ENCODE assay signal across 8 cellular contexts in the genomic region with DNA sequence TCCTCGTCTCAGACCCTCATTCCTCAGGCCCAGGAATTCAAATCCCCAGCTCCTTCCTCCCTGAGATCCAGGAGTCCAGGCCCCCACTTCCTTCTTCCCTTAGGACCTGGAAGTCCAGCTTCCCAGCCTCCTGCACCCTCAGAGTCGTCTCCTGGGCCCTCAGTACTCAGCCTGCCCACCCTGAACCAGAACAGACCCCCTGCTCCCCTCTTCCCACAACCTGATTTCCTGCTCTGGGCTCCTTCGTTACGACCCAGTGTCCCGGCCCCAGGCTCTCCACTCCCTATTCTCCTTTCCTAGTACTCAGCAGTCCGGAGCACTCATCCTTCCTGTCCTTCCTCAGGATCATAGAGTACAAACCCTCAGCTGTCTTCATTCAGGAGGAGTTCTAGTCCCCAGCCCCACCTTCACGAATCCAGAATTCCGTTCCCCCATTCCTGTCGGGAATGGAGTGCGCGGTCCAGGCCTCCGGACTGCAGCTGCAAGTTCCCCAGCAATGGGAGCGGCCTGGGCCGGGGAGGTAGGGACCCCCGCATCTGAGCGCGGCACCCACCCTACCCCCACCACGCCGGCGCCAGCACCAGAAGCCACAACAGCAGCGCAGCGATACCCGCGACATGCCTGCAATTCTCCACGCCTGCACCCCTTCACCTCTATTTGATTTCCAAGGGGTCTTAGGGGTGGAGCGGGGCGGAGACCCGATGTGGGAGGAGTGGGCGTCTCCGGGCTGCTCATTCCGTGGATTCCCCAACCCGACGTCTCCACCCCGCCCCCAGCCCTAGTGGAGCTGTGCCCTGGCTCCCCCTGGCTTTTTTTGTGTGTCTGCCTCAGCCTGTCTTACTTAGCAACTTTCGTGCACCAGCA. TPM values are rescaled to one million over a fixed set of nuclear protein-coding genes. Genes with fewer than 3 reads are reported as not detected.
A peak's percentile ranks its signal among the peaks of the same experiment; 100 is the strongest.
DNase-seq lines count a peak whose midpoint lies in the region; ATAC-seq and TF ChIP-seq lines count a peak whose summit lies in the region.

No MANE protein-coding gene starts in this region.

- peaks cover 9% of the 10 kb centered on the region for H3K27me3 ChIP-seq in iPS-15b (ENCODE audit: control insufficient read depth, insufficient read depth, low read length)

- TF ChIP-seq CTCF in GM20000 (IDR thresholded peaks at IDR 0.05; ENCODE audit: extremely low read depth, missing control alignments): no peak

- H3K27me3 Mint-ChIP-seq in activated naive CD4-positive, alpha-beta T cell treated with anti-CD3 and anti-CD28 coated beads, Interleukin-2, amount 10 ng/mL, durations not matched to agents 7 days and 5 days: peaks cover 61% of the 10 kb centered on the region
- H3K27me3 Mint-ChIP-seq in stimulated activated naive CD8-positive, alpha-beta T cell treated with anti-CD3 and anti-CD28 coated beads, Interleukin-15, amount 100 ng/mL, for 72 hours: peaks cover 10% of the 10 kb centered on the region

- H3K27ac Mint-ChIP-seq in activated naive CD4-positive, alpha-beta T cell treated with anti-CD3 and anti-CD28 coated beads, Interleukin-2, amount 10 ng/mL, durations not matched to agents 7 days and 5 days: peak overlapping the region; percentile 58
- peak overlapping the region; percentile 77 to 84 for H3K27ac Mint-ChIP-seq in stimulated activated naive CD8-positive, alpha-beta T cell treated with anti-CD3 and anti-CD28 coated beads, Interleukin-15, amount 100 ng/mL, for 72 hours

- no peak for ATAC-seq in stimulated activated naive CD8-positive, alpha-beta T cell treated with anti-CD3 and anti-CD28 coated beads, Interleukin-15, amount 100 ng/mL, for 72 hours

- peaks cover 59% of the 10 kb centered on the region for H3K4me1 Mint-ChIP-seq in activated naive CD4-positive, alpha-beta T cell treated with anti-CD3 and anti-CD28 coated beads, Interleukin-2, amount 10 ng/mL, durations not matched to agents 7 days and 5 days
- H3K4me1 Mint-ChIP-seq in stimulated activated naive CD8-positive, alpha-beta T cell treated with anti-CD3 and anti-CD28 coated beads, Interleukin-15, amount 100 ng/mL, for 72 hours: peaks cover 55% of the 10 kb centered on the region

- peak overlapping the region; percentile 73 for H3K9ac ChIP-seq in iPS-15b (ENCODE audit: low read depth, low read length)

- H3K4me3 Mint-ChIP-seq in activated naive CD4-positive, alpha-beta T cell treated with anti-CD3 and anti-CD28 coated beads, Interleukin-2, amount 10 ng/mL, durations not matched to agents 7 days and 5 days: peak overlapping the region; percentile 87
- peak overlapping the region; percentile 92 to 96 for H3K4me3 Mint-ChIP-seq in stimulated activated naive CD8-positive, alpha-beta T cell treated with anti-CD3 and anti-CD28 coated beads, Interleukin-15, amount 100 ng/mL, for 72 hours

- H3K36me3 ChIP-seq in iPS-15b (ENCODE audit: control insufficient read depth, insufficient read depth, low read length): peaks cover 22% of the 10 kb centered on the region

- H3K4me3 ChIP-seq in iPS-15b (ENCODE audit: low read depth, low read length): peak overlapping the region; percentile 71

- peaks cover 36% of the 10 kb centered on the region for H3K36me3 Mint-ChIP-seq in activated naive CD4-positive, alpha-beta T cell treated with anti-CD3 and anti-CD28 coated beads, Interleukin-2, amount 10 ng/mL, durations not matched to agents 7 days and 5 days

- no peaks in the 10 kb centered on the region for H3K9me3 ChIP-seq in iPS-15b (ENCODE audit: control insufficient read depth, insufficient read depth, low read length)

- H3K9me3 Mint-ChIP-seq in activated naive CD4-positive, alpha-beta T cell treated with anti-CD3 and anti-CD28 coated beads, Interleukin-2, amount 10 ng/mL, durations not matched to agents 7 days and 5 days: no peaks in the 10 kb centered on the region
- no peaks in the 10 kb centered on the region for H3K9me3 Mint-ChIP-seq in stimulated activated naive CD8-positive, alpha-beta T cell treated with anti-CD3 and anti-CD28 coated beads, Interleukin-15, amount 100 ng/mL, for 72 hours

- peaks cover 9% of the 10 kb centered on the region for H3K4me1 ChIP-seq in iPS-15b (ENCODE audit: control insufficient read depth, insufficient read depth, low read length)

- CTCF ChIA-PET in activated naive CD4-positive, alpha-beta T cell treated with anti-CD3 and anti-CD28 coated beads, Interleukin-2, amount 10 ng/mL, durations not matched to agents 7 days and 5 days (lab: Charles Lee): no interaction called here

- DNase-seq in NCI-H526 (lab: John Stamatoyannopoulos, UW) (peak; percentile 17 to 49), NCI-H526 treated with DMSO at 0.1 percent for 48 hours (lab: John Stamatoyannopoulos, UW) (no peak), HK-2 (ENCODE audit: unreplicated experiment) (no peak), mesenteric fat pad (ENCODE audit: low spot score) (no peak), GM20000 (ENCODE audit: low spot score) (no peak)
- DNase-seq in activated naive CD4-positive, alpha-beta T cell treated with anti-CD3 and anti-CD28 coated beads, Interleukin-2, amount 10 ng/mL, durations not matched to agents 7 days and 5 days: peak; percentile 50
- DNase-seq in stimulated activated naive CD8-positive, alpha-beta T cell treated with anti-CD3 and anti-CD28 coated beads, Interleukin-15, amount 100 ng/mL, for 72 hours: no peak

RNA-seq across cellular contexts. Expression of gene EGLN2, which starts 12.7 kb away (rescaled TPM):
- total RNA-seq in mesenteric fat pad: 113 TPM

RNA-seq across cellular contexts. Expression of gene RAB4B, which starts 33.7 kb away (rescaled TPM):
- 26.9 TPM for total RNA-seq in mesenteric fat pad

RNA-seq across cellular contexts. Expression of gene MIA, which starts 36.4 kb away (rescaled TPM):
- total RNA-seq in mesenteric fat pad: not detected

RNA-seq across cellular contexts. Expression of gene CYP2A6, which starts 38.5 kb away (rescaled TPM):
- total RNA-seq in mesenteric fat pad: 0.48 TPM

Comparison
In these comparisons a context has a peak if more than half of its experiments do, and no peak if none do; other contexts are left out.
1. DNase-seq: peak in NCI-H526 (2 of 2) and activated naive CD4-positive, alpha-beta T cell treated with anti-CD3 and anti-CD28 coated beads, Interleukin-2, amount 10 ng/mL, durations not matched to agents 7 days and 5 days (single experiment); none in NCI-H526 treated with DMSO at 0.1 percent for 48 hours (single experiment), stimulated activated naive CD8-positive, alpha-beta T cell treated with anti-CD3 and anti-CD28 coated beads, Interleukin-15, amount 100 ng/mL, for 72 hours (0 of 2), HK-2 (single experiment), mesenteric fat pad (single experiment) and GM20000 (single experiment).